In genomic region chr19:38736413-38737280, GRCh38 we compare ENCODE assay signal across 1 cellular context.
A peak's percentile ranks its signal among the peaks of the same experiment; 100 is the strongest.
TF ChIP-seq lines count a peak whose summit lies in the region.

No MANE protein-coding gene starts in this region.

TF ChIP-seq in HepG2, 621 proteins besides CTCF, POLR2A, EP300 and RAD21:
- TF ChIP-seq HOXA3 (CRISPR knock-in tag; IDR thresholded peaks at IDR 0.05) = 0 out of 2 replicates have a peak, but pooled peaks have one; percentile 2
- peak; percentile 46; the same call in 1 of the 2 replicates for TF ChIP-seq TFDP1 (CRISPR knock-in tag; IDR thresholded peaks at IDR 0.05; ENCODE audit: borderline replicate concordance)
- TF ChIP-seq PHB2 (IDR thresholded peaks at IDR 0.05; ENCODE audit: partially characterized antibody) = no peak
- TF ChIP-seq ZIK1 (CRISPR knock-in tag; IDR thresholded peaks at IDR 0.05; ENCODE audit: borderline replicate concordance, low read depth) = 0 out of 2 replicates have a peak, but pooled peaks have one; percentile 22
- TF ChIP-seq EZH2 (conservative IDR thresholded peaks at IDR 0.05; ENCODE audit: low read depth, low read length) = no peak
- TF ChIP-seq CSRNP2 (CRISPR knock-in tag; conservative IDR thresholded peaks at IDR 0.05; ENCODE audit: low read depth) = no peak
- TF ChIP-seq ZNF687 (CRISPR knock-in tag; IDR thresholded peaks at IDR 0.05) = peak; percentile 70; the same call in 1 of the 2 replicates
- TF ChIP-seq ZNF841 (CRISPR knock-in tag; IDR thresholded peaks at IDR 0.05; ENCODE audit: borderline replicate concordance) = no peak
- TF ChIP-seq XRCC5 (optimal IDR thresholded peaks at IDR 0.05; ENCODE audit: low read length) = no peak
- TF ChIP-seq ZFX (CRISPR knock-in tag; IDR thresholded peaks at IDR 0.05; ENCODE audit: low read depth) = peak; percentile 13; the same call in 1 of the 2 replicates
- no peak for TF ChIP-seq THAP9 (CRISPR knock-in tag; IDR thresholded peaks at IDR 0.05; ENCODE audit: borderline replicate concordance)
- TF ChIP-seq GABPB1 (CRISPR knock-in tag; IDR thresholded peaks at IDR 0.05) = 0 out of 2 replicates have a peak, but pooled peaks have one; percentile 11
- no peak for TF ChIP-seq SSRP1 (CRISPR knock-in tag; IDR thresholded peaks at IDR 0.05)
- no peak for TF ChIP-seq NONO (IDR thresholded peaks at IDR 0.05)
- TF ChIP-seq NONO (CRISPR knock-in tag; conservative IDR thresholded peaks at IDR 0.05) = no peak
- TF ChIP-seq RFX5 (IDR thresholded peaks at IDR 0.05; ENCODE audit: low read depth, low read length) = no peak
- no peak for TF ChIP-seq ZBTB3 (CRISPR knock-in tag; IDR thresholded peaks at IDR 0.05; ENCODE audit: borderline replicate concordance, low read depth)
- TF ChIP-seq SRSF9 (IDR thresholded peaks at IDR 0.05; ENCODE audit: borderline replicate concordance, insufficient read depth, low read depth, low read length, poor library complexity, severe bottlenecking) = no peak
- no peak for TF ChIP-seq ARID5B (CRISPR knock-in tag; IDR thresholded peaks at IDR 0.05)
- TF ChIP-seq ZNF510 (CRISPR knock-in tag; IDR thresholded peaks at IDR 0.05; ENCODE audit: low read depth) = no peak
- TF ChIP-seq ZNF253 (CRISPR knock-in tag; IDR thresholded peaks at IDR 0.05; ENCODE audit: borderline replicate concordance) = no peak
- peak; percentile 57; the same call in 1 of the 2 replicates for TF ChIP-seq ZSCAN25 (CRISPR knock-in tag; IDR thresholded peaks at IDR 0.05)
- TF ChIP-seq ZNF441 (CRISPR knock-in tag; IDR thresholded peaks at IDR 0.05; ENCODE audit: borderline replicate concordance) = no peak
- TF ChIP-seq HBP1 (CRISPR knock-in tag; IDR thresholded peaks at IDR 0.05; ENCODE audit: low read depth) = no peak
- TF ChIP-seq MAX (IDR thresholded peaks at IDR 0.05) = peak; percentile 86
- no peak for TF ChIP-seq AFF4 (CRISPR knock-in tag; IDR thresholded peaks at IDR 0.05)
- TF ChIP-seq ETV5 (CRISPR knock-in tag; IDR thresholded peaks at IDR 0.05; ENCODE audit: borderline replicate concordance) = no peak
- TF ChIP-seq ZNF263 (CRISPR knock-in tag; IDR thresholded peaks at IDR 0.05) = no peak
- no peak for TF ChIP-seq SALL2 (CRISPR knock-in tag; IDR thresholded peaks at IDR 0.05)
- TF ChIP-seq MXD4 (CRISPR knock-in tag; IDR thresholded peaks at IDR 0.05) = peak; percentile 24; the same call in 1 of the 2 replicates
- no peak for TF ChIP-seq BHLHE40 (IDR thresholded peaks at IDR 0.05; ENCODE audit: low read length)
TF ChIP-seq in HepG2: peak in this region for 9.
